ENCODE assay signal across 1 cellular context in the genomic region with DNA sequence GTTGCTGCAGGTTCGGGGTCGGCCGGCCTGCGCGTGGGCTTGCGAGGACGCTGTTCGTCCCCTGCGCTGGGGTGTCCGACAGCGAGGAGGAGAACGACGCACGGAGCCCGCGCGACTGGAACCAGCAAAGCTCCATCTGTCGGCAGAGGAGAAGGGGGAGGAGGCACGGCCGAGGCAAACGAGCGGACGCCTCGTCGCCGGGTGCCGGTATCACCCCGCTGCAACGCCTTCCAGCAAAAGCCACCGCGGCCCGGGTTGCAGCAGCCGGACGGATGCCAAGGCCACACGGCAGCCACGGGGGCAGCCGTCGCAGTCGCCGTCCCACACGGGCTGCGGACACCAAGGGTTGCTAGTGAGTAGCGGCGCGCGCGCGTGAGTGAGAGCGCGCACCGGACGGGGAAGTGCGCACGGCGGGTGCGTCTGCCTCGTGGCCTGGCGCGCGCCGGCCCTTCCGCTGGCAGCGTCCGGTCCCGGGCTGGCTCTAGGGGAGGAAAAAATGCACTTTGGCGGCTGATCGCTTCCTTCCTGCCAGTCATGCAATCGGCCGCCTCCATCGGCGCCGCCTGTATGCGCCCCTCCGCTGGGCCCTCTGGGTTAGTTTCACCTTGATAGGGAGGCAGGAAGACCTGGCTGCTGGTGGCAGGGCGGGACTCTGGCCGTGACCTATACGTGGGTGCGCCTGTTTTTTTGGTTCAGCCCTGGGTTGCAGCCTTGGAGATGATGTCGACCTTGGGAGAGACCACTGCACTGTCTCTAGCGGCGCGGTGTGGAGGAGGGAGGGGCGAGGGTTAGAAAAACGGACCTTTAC.
TF ChIP-seq lines count a peak whose summit lies in the region.

No MANE protein-coding gene starts in this region.

TF ChIP-seq in HepG2, 621 proteins besides CTCF, POLR2A, EP300 and RAD21 (continued from another document and continues in another):
- TF ChIP-seq, protein P1, sequence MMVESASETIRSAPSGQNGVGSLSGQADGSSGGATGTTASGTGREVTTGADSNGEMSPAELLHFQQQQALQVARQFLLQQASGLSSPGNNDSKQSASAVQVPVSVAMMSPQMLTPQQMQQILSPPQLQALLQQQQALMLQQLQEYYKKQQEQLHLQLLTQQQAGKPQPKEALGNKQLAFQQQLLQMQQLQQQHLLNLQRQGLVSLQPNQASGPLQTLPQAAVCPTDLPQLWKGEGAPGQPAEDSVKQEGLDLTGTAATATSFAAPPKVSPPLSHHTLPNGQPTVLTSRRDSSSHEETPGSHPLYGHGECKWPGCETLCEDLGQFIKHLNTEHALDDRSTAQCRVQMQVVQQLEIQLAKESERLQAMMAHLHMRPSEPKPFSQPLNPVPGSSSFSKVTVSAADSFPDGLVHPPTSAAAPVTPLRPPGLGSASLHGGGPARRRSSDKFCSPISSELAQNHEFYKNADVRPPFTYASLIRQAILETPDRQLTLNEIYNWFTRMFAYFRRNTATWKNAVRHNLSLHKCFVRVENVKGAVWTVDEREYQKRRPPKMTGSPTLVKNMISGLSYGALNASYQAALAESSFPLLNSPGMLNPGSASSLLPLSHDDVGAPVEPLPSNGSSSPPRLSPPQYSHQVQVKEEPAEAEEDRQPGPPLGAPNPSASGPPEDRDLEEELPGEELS (CRISPR knock-in tag; IDR thresholded peaks at IDR 0.05): no peak
- peak; percentile 90 for TF ChIP-seq ZNF543 (CRISPR knock-in tag; IDR thresholded peaks at IDR 0.05)
- TF ChIP-seq KLF11 (CRISPR knock-in tag; IDR thresholded peaks at IDR 0.05): no peak
- no peak for TF ChIP-seq THYN1 (CRISPR knock-in tag; IDR thresholded peaks at IDR 0.05; ENCODE audit: borderline replicate concordance, low read depth)
- TF ChIP-seq, protein P2, sequence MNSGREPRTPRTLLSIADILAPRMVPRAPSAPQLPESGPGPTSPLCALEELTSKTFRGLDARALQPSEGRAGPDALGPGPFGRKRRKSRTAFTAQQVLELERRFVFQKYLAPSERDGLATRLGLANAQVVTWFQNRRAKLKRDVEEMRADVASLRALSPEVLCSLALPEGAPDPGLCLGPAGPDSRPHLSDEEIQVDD (CRISPR knock-in tag; IDR thresholded peaks at IDR 0.05; ENCODE audit: borderline replicate concordance): peak; percentile 71; the same call in 1 of the 2 replicates
- TF ChIP-seq, protein P3, sequence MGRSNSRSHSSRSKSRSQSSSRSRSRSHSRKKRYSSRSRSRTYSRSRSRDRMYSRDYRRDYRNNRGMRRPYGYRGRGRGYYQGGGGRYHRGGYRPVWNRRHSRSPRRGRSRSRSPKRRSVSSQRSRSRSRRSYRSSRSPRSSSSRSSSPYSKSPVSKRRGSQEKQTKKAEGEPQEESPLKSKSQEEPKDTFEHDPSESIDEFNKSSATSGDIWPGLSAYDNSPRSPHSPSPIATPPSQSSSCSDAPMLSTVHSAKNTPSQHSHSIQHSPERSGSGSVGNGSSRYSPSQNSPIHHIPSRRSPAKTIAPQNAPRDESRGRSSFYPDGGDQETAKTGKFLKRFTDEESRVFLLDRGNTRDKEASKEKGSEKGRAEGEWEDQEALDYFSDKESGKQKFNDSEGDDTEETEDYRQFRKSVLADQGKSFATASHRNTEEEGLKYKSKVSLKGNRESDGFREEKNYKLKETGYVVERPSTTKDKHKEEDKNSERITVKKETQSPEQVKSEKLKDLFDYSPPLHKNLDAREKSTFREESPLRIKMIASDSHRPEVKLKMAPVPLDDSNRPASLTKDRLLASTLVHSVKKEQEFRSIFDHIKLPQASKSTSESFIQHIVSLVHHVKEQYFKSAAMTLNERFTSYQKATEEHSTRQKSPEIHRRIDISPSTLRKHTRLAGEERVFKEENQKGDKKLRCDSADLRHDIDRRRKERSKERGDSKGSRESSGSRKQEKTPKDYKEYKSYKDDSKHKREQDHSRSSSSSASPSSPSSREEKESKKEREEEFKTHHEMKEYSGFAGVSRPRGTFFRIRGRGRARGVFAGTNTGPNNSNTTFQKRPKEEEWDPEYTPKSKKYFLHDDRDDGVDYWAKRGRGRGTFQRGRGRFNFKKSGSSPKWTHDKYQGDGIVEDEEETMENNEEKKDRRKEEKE (IDR thresholded peaks at IDR 0.05): no peak
- no peak for TF ChIP-seq SETDB1 (CRISPR knock-in tag; IDR thresholded peaks at IDR 0.05; ENCODE audit: borderline replicate concordance)
- no peak for TF ChIP-seq ZNF124 (CRISPR knock-in tag; IDR thresholded peaks at IDR 0.05)
- TF ChIP-seq, protein P4, sequence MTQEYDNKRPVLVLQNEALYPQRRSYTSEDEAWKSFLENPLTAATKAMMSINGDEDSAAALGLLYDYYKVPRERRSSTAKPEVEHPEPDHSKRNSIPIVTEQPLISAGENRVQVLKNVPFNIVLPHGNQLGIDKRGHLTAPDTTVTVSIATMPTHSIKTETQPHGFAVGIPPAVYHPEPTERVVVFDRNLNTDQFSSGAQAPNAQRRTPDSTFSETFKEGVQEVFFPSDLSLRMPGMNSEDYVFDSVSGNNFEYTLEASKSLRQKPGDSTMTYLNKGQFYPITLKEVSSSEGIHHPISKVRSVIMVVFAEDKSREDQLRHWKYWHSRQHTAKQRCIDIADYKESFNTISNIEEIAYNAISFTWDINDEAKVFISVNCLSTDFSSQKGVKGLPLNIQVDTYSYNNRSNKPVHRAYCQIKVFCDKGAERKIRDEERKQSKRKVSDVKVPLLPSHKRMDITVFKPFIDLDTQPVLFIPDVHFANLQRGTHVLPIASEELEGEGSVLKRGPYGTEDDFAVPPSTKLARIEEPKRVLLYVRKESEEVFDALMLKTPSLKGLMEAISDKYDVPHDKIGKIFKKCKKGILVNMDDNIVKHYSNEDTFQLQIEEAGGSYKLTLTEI (CRISPR knock-in tag; conservative IDR thresholded peaks at IDR 0.05): no peak
- no peak; the same call in 1 of the 2 replicates for TF ChIP-seq ZNF557 (CRISPR knock-in tag; IDR thresholded peaks at IDR 0.05)
- TF ChIP-seq ZNF484 (CRISPR knock-in tag; IDR thresholded peaks at IDR 0.05; ENCODE audit: borderline replicate concordance, low read depth): no peak
- no peak for TF ChIP-seq ZNF143 (CRISPR knock-in tag; IDR thresholded peaks at IDR 0.05)
- TF ChIP-seq YY1 (IDR thresholded peaks at IDR 0.05; ENCODE audit: insufficient read depth, insufficient replicate concordance, low read depth, low read length): peak; percentile 26
- TF ChIP-seq CREB1 (IDR thresholded peaks at IDR 0.05): no peak
- no peak for TF ChIP-seq CREB1 (CRISPR knock-in tag; IDR thresholded peaks at IDR 0.05)
- TF ChIP-seq TARDBP (CRISPR knock-in tag; IDR thresholded peaks at IDR 0.05): 0 out of 2 replicates have a peak, but pooled peaks have one; percentile 27
- TF ChIP-seq, protein P5, sequence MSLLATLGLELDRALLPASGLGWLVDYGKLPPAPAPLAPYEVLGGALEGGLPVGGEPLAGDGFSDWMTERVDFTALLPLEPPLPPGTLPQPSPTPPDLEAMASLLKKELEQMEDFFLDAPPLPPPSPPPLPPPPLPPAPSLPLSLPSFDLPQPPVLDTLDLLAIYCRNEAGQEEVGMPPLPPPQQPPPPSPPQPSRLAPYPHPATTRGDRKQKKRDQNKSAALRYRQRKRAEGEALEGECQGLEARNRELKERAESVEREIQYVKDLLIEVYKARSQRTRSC (CRISPR knock-in tag; IDR thresholded peaks at IDR 0.05; ENCODE audit: low read depth): no peak
- no peak for TF ChIP-seq ZBTB7A (CRISPR knock-in tag; IDR thresholded peaks at IDR 0.05)
- no peak for TF ChIP-seq ZSCAN31 (CRISPR knock-in tag; IDR thresholded peaks at IDR 0.05; ENCODE audit: low read depth)
- TF ChIP-seq, protein P6, sequence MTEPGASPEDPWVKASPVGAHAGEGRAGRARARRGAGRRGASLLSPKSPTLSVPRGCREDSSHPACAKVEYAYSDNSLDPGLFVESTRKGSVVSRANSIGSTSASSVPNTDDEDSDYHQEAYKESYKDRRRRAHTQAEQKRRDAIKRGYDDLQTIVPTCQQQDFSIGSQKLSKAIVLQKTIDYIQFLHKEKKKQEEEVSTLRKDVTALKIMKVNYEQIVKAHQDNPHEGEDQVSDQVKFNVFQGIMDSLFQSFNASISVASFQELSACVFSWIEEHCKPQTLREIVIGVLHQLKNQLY (CRISPR knock-in tag; IDR thresholded peaks at IDR 0.05): no peak
- TF ChIP-seq ZNF782 (CRISPR knock-in tag; IDR thresholded peaks at IDR 0.05; ENCODE audit: borderline replicate concordance): no peak
- no peak for TF ChIP-seq ZNF570 (CRISPR knock-in tag; IDR thresholded peaks at IDR 0.05; ENCODE audit: borderline replicate concordance)
- TF ChIP-seq, protein P7, sequence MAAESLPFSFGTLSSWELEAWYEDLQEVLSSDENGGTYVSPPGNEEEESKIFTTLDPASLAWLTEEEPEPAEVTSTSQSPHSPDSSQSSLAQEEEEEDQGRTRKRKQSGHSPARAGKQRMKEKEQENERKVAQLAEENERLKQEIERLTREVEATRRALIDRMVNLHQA (CRISPR knock-in tag; IDR thresholded peaks at IDR 0.05): no peak
- TF ChIP-seq SALL2 (CRISPR knock-in tag; IDR thresholded peaks at IDR 0.05): peak; percentile 83
- TF ChIP-seq ZNF121 (CRISPR knock-in tag; IDR thresholded peaks at IDR 0.05): 0 out of 2 replicates have a peak, but pooled peaks have one; percentile 45
- TF ChIP-seq, protein P8, sequence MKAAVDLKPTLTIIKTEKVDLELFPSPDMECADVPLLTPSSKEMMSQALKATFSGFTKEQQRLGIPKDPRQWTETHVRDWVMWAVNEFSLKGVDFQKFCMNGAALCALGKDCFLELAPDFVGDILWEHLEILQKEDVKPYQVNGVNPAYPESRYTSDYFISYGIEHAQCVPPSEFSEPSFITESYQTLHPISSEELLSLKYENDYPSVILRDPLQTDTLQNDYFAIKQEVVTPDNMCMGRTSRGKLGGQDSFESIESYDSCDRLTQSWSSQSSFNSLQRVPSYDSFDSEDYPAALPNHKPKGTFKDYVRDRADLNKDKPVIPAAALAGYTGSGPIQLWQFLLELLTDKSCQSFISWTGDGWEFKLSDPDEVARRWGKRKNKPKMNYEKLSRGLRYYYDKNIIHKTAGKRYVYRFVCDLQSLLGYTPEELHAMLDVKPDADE (CRISPR knock-in tag; IDR thresholded peaks at IDR 0.05): no peak
- no peak for TF ChIP-seq MZF1 (CRISPR knock-in tag; IDR thresholded peaks at IDR 0.05; ENCODE audit: borderline replicate concordance)
- no peak for TF ChIP-seq ZNF296 (CRISPR knock-in tag; conservative IDR thresholded peaks at IDR 0.05)
- no peak for TF ChIP-seq ATAD3A (CRISPR knock-in tag; IDR thresholded peaks at IDR 0.05)
- TF ChIP-seq ERF (CRISPR knock-in tag; IDR thresholded peaks at IDR 0.05): 0 out of 2 replicates have a peak, but pooled peaks have one; percentile 50
- TF ChIP-seq, protein P9, sequence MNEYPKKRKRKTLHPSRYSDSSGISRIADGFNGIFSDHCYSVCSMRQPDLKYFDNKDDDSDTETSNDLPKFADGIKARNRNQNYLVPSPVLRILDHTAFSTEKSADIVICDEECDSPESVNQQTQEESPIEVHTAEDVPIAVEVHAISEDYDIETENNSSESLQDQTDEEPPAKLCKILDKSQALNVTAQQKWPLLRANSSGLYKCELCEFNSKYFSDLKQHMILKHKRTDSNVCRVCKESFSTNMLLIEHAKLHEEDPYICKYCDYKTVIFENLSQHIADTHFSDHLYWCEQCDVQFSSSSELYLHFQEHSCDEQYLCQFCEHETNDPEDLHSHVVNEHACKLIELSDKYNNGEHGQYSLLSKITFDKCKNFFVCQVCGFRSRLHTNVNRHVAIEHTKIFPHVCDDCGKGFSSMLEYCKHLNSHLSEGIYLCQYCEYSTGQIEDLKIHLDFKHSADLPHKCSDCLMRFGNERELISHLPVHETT (CRISPR knock-in tag; conservative IDR thresholded peaks at IDR 0.05): peak; percentile 55; the same call in 1 of the 2 replicates
- TF ChIP-seq PRMT3 (CRISPR knock-in tag; IDR thresholded peaks at IDR 0.05; ENCODE audit: borderline replicate concordance, low read depth): peak; percentile 85; the same call in 1 of the 2 replicates
- no peak for TF ChIP-seq BRCA1 (CRISPR knock-in tag; IDR thresholded peaks at IDR 0.05)
- 0 out of 2 replicates have a peak, but pooled peaks have one; percentile 46 for TF ChIP-seq EED (CRISPR knock-in tag; IDR thresholded peaks at IDR 0.05)
- no peak for TF ChIP-seq ZNF460 (CRISPR knock-in tag; IDR thresholded peaks at IDR 0.05; ENCODE audit: borderline replicate concordance)
- no peak for TF ChIP-seq SIX4 (CRISPR knock-in tag; IDR thresholded peaks at IDR 0.05)
- TF ChIP-seq NFATC3 (CRISPR knock-in tag; IDR thresholded peaks at IDR 0.05): no peak
- TF ChIP-seq ZBTB38 (CRISPR knock-in tag; IDR thresholded peaks at IDR 0.05): peak; percentile 73; the same call in 1 of the 2 replicates
- TF ChIP-seq ZNF672 (CRISPR knock-in tag; IDR thresholded peaks at IDR 0.05): no peak
- TF ChIP-seq, protein P10, sequence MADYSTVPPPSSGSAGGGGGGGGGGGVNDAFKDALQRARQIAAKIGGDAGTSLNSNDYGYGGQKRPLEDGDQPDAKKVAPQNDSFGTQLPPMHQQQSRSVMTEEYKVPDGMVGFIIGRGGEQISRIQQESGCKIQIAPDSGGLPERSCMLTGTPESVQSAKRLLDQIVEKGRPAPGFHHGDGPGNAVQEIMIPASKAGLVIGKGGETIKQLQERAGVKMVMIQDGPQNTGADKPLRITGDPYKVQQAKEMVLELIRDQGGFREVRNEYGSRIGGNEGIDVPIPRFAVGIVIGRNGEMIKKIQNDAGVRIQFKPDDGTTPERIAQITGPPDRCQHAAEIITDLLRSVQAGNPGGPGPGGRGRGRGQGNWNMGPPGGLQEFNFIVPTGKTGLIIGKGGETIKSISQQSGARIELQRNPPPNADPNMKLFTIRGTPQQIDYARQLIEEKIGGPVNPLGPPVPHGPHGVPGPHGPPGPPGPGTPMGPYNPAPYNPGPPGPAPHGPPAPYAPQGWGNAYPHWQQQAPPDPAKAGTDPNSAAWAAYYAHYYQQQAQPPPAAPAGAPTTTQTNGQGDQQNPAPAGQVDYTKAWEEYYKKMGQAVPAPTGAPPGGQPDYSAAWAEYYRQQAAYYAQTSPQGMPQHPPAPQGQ (CRISPR knock-in tag; IDR thresholded peaks at IDR 0.05; ENCODE audit: borderline replicate concordance): no peak
- 0 out of 2 replicates have a peak, but pooled peaks have one; percentile 71 for TF ChIP-seq SRY (CRISPR knock-in tag; IDR thresholded peaks at IDR 0.05)
- TF ChIP-seq MAFK (conservative IDR thresholded peaks at IDR 0.05 in 1 of 2, IDR thresholded peaks at IDR 0.05 in 1 of 2; ENCODE audit: low read length in 2 of 2): no peak
- TF ChIP-seq, protein P11, sequence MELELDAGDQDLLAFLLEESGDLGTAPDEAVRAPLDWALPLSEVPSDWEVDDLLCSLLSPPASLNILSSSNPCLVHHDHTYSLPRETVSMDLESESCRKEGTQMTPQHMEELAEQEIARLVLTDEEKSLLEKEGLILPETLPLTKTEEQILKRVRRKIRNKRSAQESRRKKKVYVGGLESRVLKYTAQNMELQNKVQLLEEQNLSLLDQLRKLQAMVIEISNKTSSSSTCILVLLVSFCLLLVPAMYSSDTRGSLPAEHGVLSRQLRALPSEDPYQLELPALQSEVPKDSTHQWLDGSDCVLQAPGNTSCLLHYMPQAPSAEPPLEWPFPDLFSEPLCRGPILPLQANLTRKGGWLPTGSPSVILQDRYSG (CRISPR knock-in tag; IDR thresholded peaks at IDR 0.05): peak; percentile 49; the same call in 1 of the 2 replicates
- peak; percentile 63; the same call in 1 of the 2 replicates for TF ChIP-seq NFKB2 (CRISPR knock-in tag; IDR thresholded peaks at IDR 0.05; ENCODE audit: borderline replicate concordance)
- TF ChIP-seq ZNF20 (CRISPR knock-in tag; IDR thresholded peaks at IDR 0.05): no peak
- no peak for TF ChIP-seq CEBPG (CRISPR knock-in tag; IDR thresholded peaks at IDR 0.05)
- TF ChIP-seq, protein P12, sequence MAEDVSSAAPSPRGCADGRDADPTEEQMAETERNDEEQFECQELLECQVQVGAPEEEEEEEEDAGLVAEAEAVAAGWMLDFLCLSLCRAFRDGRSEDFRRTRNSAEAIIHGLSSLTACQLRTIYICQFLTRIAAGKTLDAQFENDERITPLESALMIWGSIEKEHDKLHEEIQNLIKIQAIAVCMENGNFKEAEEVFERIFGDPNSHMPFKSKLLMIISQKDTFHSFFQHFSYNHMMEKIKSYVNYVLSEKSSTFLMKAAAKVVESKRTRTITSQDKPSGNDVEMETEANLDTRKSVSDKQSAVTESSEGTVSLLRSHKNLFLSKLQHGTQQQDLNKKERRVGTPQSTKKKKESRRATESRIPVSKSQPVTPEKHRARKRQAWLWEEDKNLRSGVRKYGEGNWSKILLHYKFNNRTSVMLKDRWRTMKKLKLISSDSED (CRISPR knock-in tag; IDR thresholded peaks at IDR 0.05): no peak
- no peak for TF ChIP-seq BHLHE40 (IDR thresholded peaks at IDR 0.05; ENCODE audit: low read length)
